In genomic region chr1:74005533-74005932, GRCh38 we compare ENCODE assay signal across 17 cellular contexts.
"Had no signal": no experiment of that assay in that cellular context is flagged by ENCODE, and none has a peak within 500 bp of the region (broad histone marks: within the 10 kb centered on the region; RNA-seq: fewer than 3 reads in every experiment).

No MANE protein-coding gene starts in this region.

- H3K36me3 Mint-ChIP-seq: immature natural killer cell, naive B cell had no signal

- H3K4me3 Mint-ChIP-seq: dendritic cell treated with granulocyte-macrophage colony-stimulating factor and Interleukin-4, amounts not matched to agents 40 ng/mL and 50 ng/mL, for 4 days; effector memory CD8-positive, alpha-beta T cell; immature natural killer cell; naive B cell; nephron had no signal

- DNase-seq: effector memory CD8-positive, alpha-beta T cell; esophagus squamous epithelium; foreskin fibroblast; glutamatergic neuron; immature natural killer cell; left ventricle myocardium inferior; mesenchymal stem cell; midbrain; naive B cell; occipital lobe; pancreas; stimulated activated CD4-positive, alpha-beta T cell treated with anti-CD3 and anti-CD28 coated beads, Interleukin-2, amount 100 ng/mL, for 48 hours; stimulated activated naive CD4-positive, alpha-beta T cell treated with Interleukin-2 at 50 U/mL for 16 hours; trophoblast cell had no signal

- H3K27ac Mint-ChIP-seq: dendritic cell treated with granulocyte-macrophage colony-stimulating factor and Interleukin-4, amounts not matched to agents 40 ng/mL and 50 ng/mL, for 4 days; effector memory CD8-positive, alpha-beta T cell; immature natural killer cell; naive B cell; nephron; progenitor cell of endocrine pancreas had no signal

- H3K27me3 Mint-ChIP-seq: dendritic cell treated with granulocyte-macrophage colony-stimulating factor and Interleukin-4, amounts not matched to agents 40 ng/mL and 50 ng/mL, for 4 days; effector memory CD8-positive, alpha-beta T cell; progenitor cell of endocrine pancreas had no signal

- H3K9me3 Mint-ChIP-seq: dendritic cell treated with granulocyte-macrophage colony-stimulating factor and Interleukin-4, amounts not matched to agents 40 ng/mL and 50 ng/mL, for 4 days; effector memory CD8-positive, alpha-beta T cell; naive B cell; nephron had no signal
